In the genomic region with DNA sequence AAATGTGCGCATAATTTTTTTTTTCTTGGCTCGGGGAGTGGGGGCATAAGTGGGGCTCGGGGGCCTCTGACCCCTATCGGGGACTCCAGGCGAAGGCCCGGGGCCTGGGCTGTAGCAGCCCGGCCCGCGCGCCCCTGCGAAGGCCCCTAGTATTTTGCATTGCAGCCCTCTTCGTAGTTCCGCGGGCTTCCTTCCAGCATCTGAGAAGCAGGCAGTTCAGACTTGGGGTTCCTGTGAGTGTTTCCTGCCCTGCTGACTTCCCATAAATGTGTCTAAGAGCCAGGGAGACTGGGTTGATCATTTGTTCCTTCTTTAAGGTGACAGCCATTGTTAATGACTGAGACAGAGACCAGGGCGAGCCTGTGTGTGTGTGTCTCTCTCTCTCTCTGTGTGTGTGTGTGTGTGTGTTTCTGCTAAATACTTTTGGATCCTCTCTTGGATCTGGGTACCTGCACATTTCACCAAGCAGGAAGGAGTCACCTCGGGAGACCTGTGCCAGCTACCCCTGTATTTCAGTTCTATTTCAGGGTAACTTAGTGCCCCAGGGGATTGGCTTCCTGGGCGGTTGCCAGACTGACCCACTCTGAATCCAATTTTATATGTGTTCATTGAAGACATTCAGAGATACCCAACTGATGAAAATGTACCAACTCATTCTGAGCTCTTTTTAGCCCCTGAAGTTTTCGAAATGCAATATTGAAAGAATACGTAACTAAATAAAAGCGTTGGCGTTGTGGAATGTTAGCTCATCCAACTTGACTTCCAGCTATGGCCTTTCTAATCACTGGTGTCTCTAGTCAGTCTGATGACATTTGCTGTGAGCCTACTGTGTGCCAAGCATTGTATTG, we compare ENCODE assay signal across 8 cellular contexts. TPM values are rescaled to one million over a fixed set of nuclear protein-coding genes. Genes with fewer than 3 reads are reported as not detected.
A peak's percentile ranks its signal among the peaks of the same experiment; 100 is the strongest.
DNase-seq lines count a peak whose midpoint lies in the region; TF ChIP-seq lines count a peak whose summit lies in the region.

No MANE protein-coding gene starts in this region.

- no peak overlapping the region for H4K91ac ChIP-seq in H9 (ENCODE audit: insufficient read length, low read depth, low read length)

- no peak overlapping the region for H3K23ac ChIP-seq in H9 (ENCODE audit: insufficient read length, low read depth, low read length)

- H3K18ac ChIP-seq in H9 (ENCODE audit: insufficient read length, low read depth, low read length): no peak overlapping the region

- H3K27ac Mint-ChIP-seq in H9: peak overlapping the region; percentile 28 to 96 (median 93); a peak in 5 of 7 replicates
- H3K27ac Mint-ChIP-seq in activated CD4-positive, alpha-beta memory T cell treated with anti-CD3 and anti-CD28 coated beads, Interleukin-2, amount 10 ng/mL, durations not matched to agents 7 days and 5 days: peak overlapping the region; percentile 41

- no peak overlapping the region for H4K5ac ChIP-seq in H9 (ENCODE audit: insufficient read length, low read depth, low read length)

- peak overlapping the region; percentile 39 for H3K9ac ChIP-seq in H9 (ENCODE audit: extremely low read depth, insufficient read length, low read length)

- no peaks in the 10 kb centered on the region for H3K9me3 ChIP-seq in H9 (ENCODE audit: control insufficient read depth, low read depth, low read length)

- no peak overlapping the region for H2BK12ac ChIP-seq in H9 (ENCODE audit: insufficient read length, low read depth, low read length)

- H3K23me2 ChIP-seq in H9 (ENCODE audit: insufficient read length, low read depth, low read length, poor library complexity, severe bottlenecking): peaks cover 3% of the 10 kb centered on the region

- H2AFZ ChIP-seq in H9 (ENCODE audit: low read length): no peak overlapping the region

- no peak overlapping the region for H3K4ac ChIP-seq in H9 (ENCODE audit: low read depth, low read length)

- H4K8ac ChIP-seq in H9 (replicated peaks; ENCODE audit: insufficient read length, low read depth, low read length): no peak overlapping the region

- CTCF ChIA-PET in activated CD4-positive, alpha-beta memory T cell treated with anti-CD3 and anti-CD28 coated beads, Interleukin-2, amount 10 ng/mL, durations not matched to agents 7 days and 5 days (lab: Charles Lee): no interaction called here

- H3K27me3 ChIP-seq in H9 (ENCODE audit: insufficient read depth, low read length): no peaks in the 10 kb centered on the region

- WGBS in H9 (ENCODE audit: extremely low coverage, insufficient read length, low lambda C conversion rate): no CpG with 5 or more reads among the region's 21 CpGs

- H3K4me3 Mint-ChIP-seq in H9: peak overlapping the region; percentile 83 to 91
- H3K4me3 Mint-ChIP-seq in activated CD4-positive, alpha-beta memory T cell treated with anti-CD3 and anti-CD28 coated beads, Interleukin-2, amount 10 ng/mL, durations not matched to agents 7 days and 5 days: peak overlapping the region; percentile 93

- no peak overlapping the region for H2BK120ac ChIP-seq in H9 (ENCODE audit: low read depth, low read length, poor library complexity, severe bottlenecking)

- no peaks in the 10 kb centered on the region for H3K27me3 Mint-ChIP-seq in H9 (ENCODE audit: low read depth)
- peaks cover 18% of the 10 kb centered on the region for H3K27me3 Mint-ChIP-seq in activated CD4-positive, alpha-beta memory T cell treated with anti-CD3 and anti-CD28 coated beads, Interleukin-2, amount 10 ng/mL, durations not matched to agents 7 days and 5 days

- no peak overlapping the region for H2AK5ac ChIP-seq in H9 (ENCODE audit: insufficient read length, low read length)

- H3K56ac ChIP-seq in H9 (ENCODE audit: insufficient read length, low read depth, low read length): no peak overlapping the region

- no peak overlapping the region for H3T11ph ChIP-seq in H9 (ENCODE audit: low read length)

- POLR2A ChIA-PET in activated CD4-positive, alpha-beta memory T cell treated with anti-CD3 and anti-CD28 coated beads, Interleukin-2, amount 10 ng/mL, durations not matched to agents 7 days and 5 days (lab: Charles Lee): interaction anchor here (0.7 to 1.2 kb wide), 2 partner anchors 10 to 1092 kb away, joined by 3 to 4 read pairs; a partner anchor contains a TSS

- 0 out of 3 replicates have a peak, but pooled peaks have one; percentile 29 for TF ChIP-seq CTCF in H9 (conservative IDR thresholded peaks at IDR 0.05)

- H2BK5ac ChIP-seq in H9 (ENCODE audit: insufficient read length, low read length): no peak overlapping the region

- H3K14ac ChIP-seq in H9 (ENCODE audit: insufficient read depth, low read length): peak overlapping the region; percentile 94; the same call in 1 of the 2 replicates

- peak overlapping the region; percentile 76 for H3K4me2 ChIP-seq in H9 (ENCODE audit: insufficient read depth, insufficient read length, low read length)

- H4K20me1 ChIP-seq in H9 (ENCODE audit: control insufficient read depth, insufficient read depth, insufficient read length): no peaks in the 10 kb centered on the region

- H3K9me3 Mint-ChIP-seq in H9: peaks cover 14 to 16% of the 10 kb centered on the region in 2 experiments
- H3K9me3 Mint-ChIP-seq in activated CD4-positive, alpha-beta memory T cell treated with anti-CD3 and anti-CD28 coated beads, Interleukin-2, amount 10 ng/mL, durations not matched to agents 7 days and 5 days: peaks cover 7% of the 10 kb centered on the region

- peak; percentile 8 for DNase-seq in NCI-H1694 treated with DMSO at 0.1 percent for 48 hours (lab: John Stamatoyannopoulos, UW)
- no peak for DNase-seq in NCI-H1694 (lab: John Stamatoyannopoulos, UW)
- no peak for DNase-seq in H9
- DNase-seq in LHCN-M2 (ENCODE audit: low read depth): peak; percentile 46
- DNase-seq in activated CD4-positive, alpha-beta memory T cell treated with anti-CD3 and anti-CD28 coated beads, Interleukin-2, amount 10 ng/mL, durations not matched to agents 7 days and 5 days: peak; percentile 38
- DNase-seq in epithelial cell of prostate (ENCODE audit: low read depth, low spot score): no peak
- peak; percentile 43 for DNase-seq in midbrain (lab: John Stamatoyannopoulos, UW)
- peak; percentile 58 for DNase-seq in superior temporal gyrus (ENCODE audit: extremely low spot score)

- no peaks in the 10 kb centered on the region for H3K79me2 ChIP-seq in H9 (ENCODE audit: insufficient read depth, low read length)

- peaks cover 0 to 13% (median 10%) of the 10 kb centered on the region in 3 experiments; a peak in 5 of 7 replicates for H3K36me3 Mint-ChIP-seq in H9 (ENCODE audit: insufficient read depth in 1 of 3, low read depth in 3 of 3)
- no peaks in the 10 kb centered on the region for H3K36me3 Mint-ChIP-seq in activated CD4-positive, alpha-beta memory T cell treated with anti-CD3 and anti-CD28 coated beads, Interleukin-2, amount 10 ng/mL, durations not matched to agents 7 days and 5 days (ENCODE audit: low read depth)

- peaks cover 24 to 34% of the 10 kb centered on the region in 2 experiments for H3K4me1 Mint-ChIP-seq in H9
- peaks cover 30% of the 10 kb centered on the region for H3K4me1 Mint-ChIP-seq in activated CD4-positive, alpha-beta memory T cell treated with anti-CD3 and anti-CD28 coated beads, Interleukin-2, amount 10 ng/mL, durations not matched to agents 7 days and 5 days

- H2BK20ac ChIP-seq in H9 (ENCODE audit: low read depth, low read length, poor library complexity, severe bottlenecking): no peak overlapping the region

- H3K79me1 ChIP-seq in H9 (ENCODE audit: insufficient read depth, low read depth, low read length, poor library complexity, severe bottlenecking): no peaks in the 10 kb centered on the region

- peaks cover 12% of the 10 kb centered on the region for H3K4me1 ChIP-seq in H9 (ENCODE audit: insufficient read depth, low read length)

- no peak overlapping the region for H3K27ac ChIP-seq in H9 (ENCODE audit: insufficient read length, low read depth, low read length)
- H3K27ac ChIP-seq in epithelial cell of prostate: peak overlapping the region; percentile 84

- no peak overlapping the region for H2BK15ac ChIP-seq in H9 (ENCODE audit: low read depth, low read length)

RNA-seq across cellular contexts. Expression of a gene that starts 0.8 kb away (rescaled TPM):
- total RNA-seq in H9 (2021) (17.1 and 18.0 TPM in 2 replicates), LHCN-M2 (2014; rRNA removed) (18.9 and 23.7 TPM in 2 replicates)
- 31.3 TPM for polyA plus RNA-seq in LHCN-M2 (2012)
- 10 to 100 TPM; 11.0 to 11.7 TPM for total RNA-seq in activated CD4-positive, alpha-beta memory T cell treated with anti-CD3 and anti-CD28 coated beads, Interleukin-2, amount 10 ng/mL, durations not matched to agents 7 days and 5 days

Comparison
In these comparisons a context has a peak if more than half of its experiments do, and no peak if none do; other contexts are left out.
1. DNase-seq: peak in NCI-H1694 treated with DMSO at 0.1 percent for 48 hours (single experiment), LHCN-M2 (single experiment), activated CD4-positive, alpha-beta memory T cell treated with anti-CD3 and anti-CD28 coated beads, Interleukin-2, amount 10 ng/mL, durations not matched to agents 7 days and 5 days (single experiment), midbrain (single experiment) and superior temporal gyrus (single experiment); none in NCI-H1694 (single experiment), H9 (single experiment) and epithelial cell of prostate (single experiment).